16 cellular contexts compared by ENCODE assay signal in the genomic region with DNA sequence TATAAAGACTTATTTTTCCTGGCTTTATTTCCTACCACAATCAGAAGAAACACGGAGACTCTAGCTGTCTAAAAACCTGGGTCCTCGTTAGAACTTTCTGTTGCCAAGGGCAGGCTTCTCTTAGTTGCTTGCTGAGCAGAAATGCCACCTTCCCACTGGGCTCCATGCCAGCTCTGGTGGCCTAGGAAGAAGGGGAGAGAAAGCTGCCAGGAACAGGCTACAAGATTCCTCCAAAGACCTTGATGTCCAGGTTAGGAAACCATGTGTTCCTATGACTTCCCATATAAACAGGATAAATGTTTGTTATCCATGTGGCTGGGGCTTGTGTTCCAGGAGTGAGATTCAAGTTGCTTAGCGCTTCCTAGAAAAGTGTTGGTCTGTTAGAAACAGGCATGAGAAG. TPM values are rescaled to one million over a fixed set of nuclear protein-coding genes. Genes with fewer than 3 reads are reported as not detected.
DNase-seq lines count a peak whose midpoint lies in the region; TF ChIP-seq lines count a peak whose summit lies in the region.
"Had no signal": no experiment of that assay in that cellular context is flagged by ENCODE, and none has a peak within 500 bp of the region (broad histone marks: within the 10 kb centered on the region; RNA-seq: fewer than 3 reads in every experiment).

No MANE protein-coding gene starts in this region.

- H3K27me3 Mint-ChIP-seq in immature natural killer cell (ENCODE audit: low read depth in 3 of 3) (peaks cover 5 to 18% (median 7%) of the 10 kb centered on the region in 3 donors), progenitor cell of endocrine pancreas (no peaks in the 10 kb centered on the region)

- no peaks in the 10 kb centered on the region for H3K36me3 ChIP-seq in BLaER1 treated with 17β-estradiol and CSF1 and Interleukin-3, amounts not matched to agents 10 nM and 100 nM
- H3K36me3 ChIP-seq in neural cell (ENCODE audit: insufficient read depth, low read length): no peaks in the 10 kb centered on the region
- H3K36me3 ChIP-seq: BE2C, cardiac muscle cell, SJCRH30 had no signal

- no peaks in the 10 kb centered on the region for H4K20me1 ChIP-seq in BLaER1 treated with 17β-estradiol and CSF1 and Interleukin-3, amounts not matched to agents 10 nM and 100 nM
- no peaks in the 10 kb centered on the region for H4K20me1 ChIP-seq in neural cell (ENCODE audit: insufficient read depth)

- no peaks in the 10 kb centered on the region for H3K36me3 Mint-ChIP-seq in immature natural killer cell
- H3K36me3 Mint-ChIP-seq in progenitor cell of endocrine pancreas (ENCODE audit: insufficient read depth): no peaks in the 10 kb centered on the region

- H3K4me1 Mint-ChIP-seq in immature natural killer cell (no peaks in the 10 kb centered on the region), progenitor cell of endocrine pancreas (ENCODE audit: low read depth) (peaks cover 13% of the 10 kb centered on the region)

- no peaks in the 10 kb centered on the region for H3K27me3 ChIP-seq in BLaER1 treated with 17β-estradiol and CSF1 and Interleukin-3, amounts not matched to agents 10 nM and 100 nM
- no peaks in the 10 kb centered on the region for H3K27me3 ChIP-seq in neural cell (ENCODE audit: insufficient read depth, low read depth, low read length)
- H3K27me3 ChIP-seq: BE2C, cardiac muscle cell, SJCRH30 had no signal

- H3K4me1 ChIP-seq in BLaER1 treated with 17β-estradiol and CSF1 and Interleukin-3, amounts not matched to agents 10 nM and 100 nM: peaks cover 42 to 60% (median 53%) of the 10 kb centered on the region in 10 experiments
- H3K4me1 ChIP-seq: BE2C, SJCRH30 had no signal

- H3K4me3 Mint-ChIP-seq in immature natural killer cell (no peak overlapping the region), progenitor cell of endocrine pancreas (ENCODE audit: low read depth) (no peak overlapping the region)
- H3K4me3 Mint-ChIP-seq: activated naive CD8-positive, alpha-beta T cell treated with anti-CD3 and anti-CD28 coated beads, Interleukin-2, amount 50 U/mL, for 24 hours had no signal

- no peak overlapping the region for H3K27ac Mint-ChIP-seq in immature natural killer cell
- H3K27ac Mint-ChIP-seq in progenitor cell of endocrine pancreas: no peak overlapping the region
- H3K27ac Mint-ChIP-seq: activated naive CD8-positive, alpha-beta T cell treated with anti-CD3 and anti-CD28 coated beads, Interleukin-2, amount 50 U/mL, for 24 hours had no signal

- H3F3A ChIP-seq in neural cell (ENCODE audit: insufficient read depth, low read length, poor library complexity, severe bottlenecking): no peaks in the 10 kb centered on the region

- peak overlapping the region; percentile 22 to 94 (median 79); a peak in 18 of 22 replicates for H3K27ac ChIP-seq in BLaER1 treated with 17β-estradiol and CSF1 and Interleukin-3, amounts not matched to agents 10 nM and 100 nM
- H3K27ac ChIP-seq in VCaP (peak overlapping the region; percentile 44), neural cell (ENCODE audit: low read length) (no peak overlapping the region)
- H3K27ac ChIP-seq: cardiac muscle cell, SJCRH30 had no signal

- no peaks in the 10 kb centered on the region for H3K79me2 ChIP-seq in neural cell (replicated peaks; ENCODE audit: insufficient read depth, low read length)

- 0 out of 20 replicates have a peak overlapping the region, but pooled peaks of 1 of the 10 experiments have one; percentile 4 for H3K4me3 ChIP-seq in BLaER1 treated with 17β-estradiol and CSF1 and Interleukin-3, amounts not matched to agents 10 nM and 100 nM
- H3K4me3 ChIP-seq in neural cell (ENCODE audit: low read length): no peak overlapping the region
- H3K4me3 ChIP-seq: cardiac muscle cell, SJCRH30 had no signal

- H3K4me2 ChIP-seq in BLaER1 treated with 17β-estradiol and CSF1 and Interleukin-3, amounts not matched to agents 10 nM and 100 nM: peak overlapping the region; percentile 52 to 92 (median 77)
- H3K4me2 ChIP-seq in neural cell (ENCODE audit: low read length): no peak overlapping the region

- no peak overlapping the region for H2AFZ ChIP-seq in neural cell (ENCODE audit: low read depth, low read length)

- no peaks in the 10 kb centered on the region for H3K9me2 ChIP-seq in neural cell (ENCODE audit: insufficient read depth, low read length)

- no peak for TF ChIP-seq CTCF in VCaP (conservative IDR thresholded peaks at IDR 0.05)
- no peak for TF ChIP-seq CTCF in neural cell (IDR thresholded peaks at IDR 0.05; ENCODE audit: poor library complexity, severe bottlenecking)
- TF ChIP-seq CTCF in progenitor cell of endocrine pancreas (IDR thresholded peaks at IDR 0.05; ENCODE audit: unreplicated experiment): no peak

- peak overlapping the region in 6 of 11 experiments; percentile 47 to 68 (median 55); a peak in 15 of 22 replicates for H3K9ac ChIP-seq in BLaER1 treated with 17β-estradiol and CSF1 and Interleukin-3, amounts not matched to agents 10 nM and 100 nM
- H3K9ac ChIP-seq in neural cell (ENCODE audit: low read length): no peak overlapping the region

- H3K9me3 ChIP-seq in BLaER1 treated with 17β-estradiol and CSF1 and Interleukin-3, amounts not matched to agents 10 nM and 100 nM (replicated peaks in 1 of 11): peaks cover 17 to 39% (median 30%) of the 10 kb centered on the region in 11 experiments
- H3K9me3 ChIP-seq in neural cell (ENCODE audit: low read length): no peaks in the 10 kb centered on the region
- H3K9me3 ChIP-seq: BE2C had no signal

- peaks cover 0 to 10% (median 0%) of the 10 kb centered on the region in 6 donors for H3K9me3 Mint-ChIP-seq in immature natural killer cell
- peaks cover 7% of the 10 kb centered on the region for H3K9me3 Mint-ChIP-seq in progenitor cell of endocrine pancreas (ENCODE audit: low read depth)

- TF ChIP-seq RAD21 in neural cell (conservative IDR thresholded peaks at IDR 0.05): no peak

- TF ChIP-seq EP300 in neural cell (conservative IDR thresholded peaks at IDR 0.05; ENCODE audit: poor library complexity, severe bottlenecking): no peak

- DNase-seq in Ammon's horn (ENCODE audit: low spot score) (peak; percentile 49), SKM-1 treated with dmso at 0.1 percent for 144 hours (lab: John Stamatoyannopoulos, UW; ENCODE audit: unreplicated experiment) (no peak), immature natural killer cell (no peak), progenitor cell of endocrine pancreas (ENCODE audit: low spot score, unreplicated experiment) (no peak)
- DNase-seq: activated naive CD8-positive, alpha-beta T cell treated with anti-CD3 and anti-CD28 coated beads, Interleukin-2, amount 50 U/mL, for 24 hours; BE2C; erythroblast; NCI-H526 treated with DMSO at 0.1 percent for 48 hours; OCI-M1; SJCRH30; stimulated activated CD4-positive, alpha-beta T cell treated with anti-CD3 and anti-CD28 coated beads, Interleukin-4, amount 100 ng/mL, for 24 hours; T1000 had no signal

TF ChIP-seq in neural cell, 6 proteins besides CTCF, POLR2A, EP300 and RAD21:
- TF ChIP-seq SMC3 (conservative IDR thresholded peaks at IDR 0.05; ENCODE audit: poor library complexity) (no peak), TAF1 (IDR thresholded peaks at IDR 0.05; ENCODE audit: low read depth) (no peak), MXI1 (conservative IDR thresholded peaks at IDR 0.05; ENCODE audit: poor library complexity, severe bottlenecking) (no peak), EZH2 (IDR thresholded peaks at IDR 0.05; ENCODE audit: borderline replicate concordance, insufficient read depth, low read length, poor library complexity, severe bottlenecking) (no peak), POLR2AphosphoS5 (IDR thresholded peaks at IDR 0.05) (no peak)
- TF ChIP-seq, protein P1, sequence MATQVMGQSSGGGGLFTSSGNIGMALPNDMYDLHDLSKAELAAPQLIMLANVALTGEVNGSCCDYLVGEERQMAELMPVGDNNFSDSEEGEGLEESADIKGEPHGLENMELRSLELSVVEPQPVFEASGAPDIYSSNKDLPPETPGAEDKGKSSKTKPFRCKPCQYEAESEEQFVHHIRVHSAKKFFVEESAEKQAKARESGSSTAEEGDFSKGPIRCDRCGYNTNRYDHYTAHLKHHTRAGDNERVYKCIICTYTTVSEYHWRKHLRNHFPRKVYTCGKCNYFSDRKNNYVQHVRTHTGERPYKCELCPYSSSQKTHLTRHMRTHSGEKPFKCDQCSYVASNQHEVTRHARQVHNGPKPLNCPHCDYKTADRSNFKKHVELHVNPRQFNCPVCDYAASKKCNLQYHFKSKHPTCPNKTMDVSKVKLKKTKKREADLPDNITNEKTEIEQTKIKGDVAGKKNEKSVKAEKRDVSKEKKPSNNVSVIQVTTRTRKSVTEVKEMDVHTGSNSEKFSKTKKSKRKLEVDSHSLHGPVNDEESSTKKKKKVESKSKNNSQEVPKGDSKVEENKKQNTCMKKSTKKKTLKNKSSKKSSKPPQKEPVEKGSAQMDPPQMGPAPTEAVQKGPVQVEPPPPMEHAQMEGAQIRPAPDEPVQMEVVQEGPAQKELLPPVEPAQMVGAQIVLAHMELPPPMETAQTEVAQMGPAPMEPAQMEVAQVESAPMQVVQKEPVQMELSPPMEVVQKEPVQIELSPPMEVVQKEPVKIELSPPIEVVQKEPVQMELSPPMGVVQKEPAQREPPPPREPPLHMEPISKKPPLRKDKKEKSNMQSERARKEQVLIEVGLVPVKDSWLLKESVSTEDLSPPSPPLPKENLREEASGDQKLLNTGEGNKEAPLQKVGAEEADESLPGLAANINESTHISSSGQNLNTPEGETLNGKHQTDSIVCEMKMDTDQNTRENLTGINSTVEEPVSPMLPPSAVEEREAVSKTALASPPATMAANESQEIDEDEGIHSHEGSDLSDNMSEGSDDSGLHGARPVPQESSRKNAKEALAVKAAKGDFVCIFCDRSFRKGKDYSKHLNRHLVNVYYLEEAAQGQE (IDR thresholded peaks at IDR 0.05; ENCODE audit: borderline replicate concordance): peak; percentile 21

RNA-seq across cellular contexts. Expression of a gene that starts 17.9 kb away (rescaled TPM):
- polyA plus RNA-seq in neural cell (49.3 and 58.6 TPM in 2 replicates), immature natural killer cell (10 to 100 TPM; 22.0 to 38.5 (median 37.1) TPM)
- 26.1 and 30.2 TPM in 2 replicates for polyA minus RNA-seq in neural cell
- 19.3 and 24.8 TPM in 2 replicates for total RNA-seq in progenitor cell of endocrine pancreas
